22 cellular contexts compared by ENCODE assay signal in the genomic region with DNA sequence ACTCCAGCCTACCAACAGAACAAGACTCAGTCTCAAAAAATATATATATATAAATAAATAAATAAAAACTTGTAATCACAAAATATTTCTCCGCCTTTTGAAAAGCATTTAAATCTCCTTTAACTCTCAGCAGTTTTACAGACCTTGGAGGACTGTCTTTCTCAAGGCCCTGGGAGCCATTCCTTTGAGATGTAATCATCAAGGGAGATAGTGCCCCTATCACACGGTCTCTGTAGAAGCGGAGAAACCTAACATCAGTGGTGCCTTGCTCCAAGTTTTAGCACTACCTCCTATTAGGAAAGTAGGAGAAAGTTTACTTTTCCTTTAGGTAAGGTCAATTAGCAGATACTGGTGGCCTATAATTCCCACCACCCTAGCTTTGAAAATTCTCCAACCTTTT.
"Had no signal": no experiment of that assay in that cellular context is flagged by ENCODE, and none has a peak within 500 bp of the region (broad histone marks: within the 10 kb centered on the region; RNA-seq: fewer than 3 reads in every experiment).

No MANE protein-coding gene starts in this region.

- H3K27me3 ChIP-seq: foreskin keratinocyte, neural progenitor cell, right atrium auricular region, upper lobe of left lung had no signal

- H3K4me3 Mint-ChIP-seq: activated CD4-positive, alpha-beta T cell treated with anti-CD3 and anti-CD28 coated beads, Interleukin-2, amount 10 ng/mL, durations not matched to agents 7 days and 5 days; activated CD8-positive, alpha-beta T cell treated with anti-CD3 and anti-CD28 coated beads, Interleukin-2, amount 10 ng/mL, durations not matched to agents 7 days and 5 days; activated naive CD8-positive, alpha-beta T cell; endodermal cell; naive thymus-derived CD4-positive, alpha-beta T cell; neural progenitor cell; T-cell; T-helper 2 cell treated with Interferon-gamma antibody and Interleukin-4, amounts not matched to agents 5 μg/mL and 100 μg/mL, for 36 hours had no signal

- DNase-seq: activated CD4-positive, alpha-beta T cell treated with anti-CD3 and anti-CD28 coated beads, Interleukin-2, amount 10 ng/mL, durations not matched to agents 7 days and 5 days; activated CD4-positive, CD25-positive, alpha-beta regulatory T cell treated with anti-CD3 and anti-CD28 coated beads, Interleukin-2, amount 50 U/mL, for 72 hours; activated CD8-positive, alpha-beta T cell treated with anti-CD3 and anti-CD28 coated beads, Interleukin-2, amount 10 ng/mL, durations not matched to agents 7 days and 5 days; activated T-cell treated with anti-CD3 and anti-CD28 coated beads, Interleukin-2, amount 50 U/mL, for 1 hour; amniotic stem cell; cerebellar nuclear complex; cortex of kidney; endodermal cell; foreskin keratinocyte; lower lobe of right lung; naive thymus-derived CD4-positive, alpha-beta T cell; stimulated activated CD4-positive, alpha-beta T cell treated with anti-CD3 and anti-CD28 coated beads, Interleukin-4, amount 100 ng/mL, for 24 hours; stimulated activated naive CD4-positive, alpha-beta T cell treated with Interleukin-2 at 50 U/mL for 16 hours; T-cell; upper lobe of left lung; WERI-Rb-1 had no signal

- H3K4me3 ChIP-seq: lower lobe of right lung, neural progenitor cell, right atrium auricular region, thoracic aorta, upper lobe of left lung had no signal

- H2AFZ ChIP-seq: neural progenitor cell had no signal

- H3K4me1 ChIP-seq: neural progenitor cell, right atrium auricular region had no signal

- H3K4me2 ChIP-seq: neural progenitor cell had no signal

- ATAC-seq: activated CD8-positive, alpha-beta T cell treated with anti-CD3 and anti-CD28 coated beads, Interleukin-2, amount 10 ng/mL, durations not matched to agents 7 days and 5 days; foreskin keratinocyte; left lobe of liver; lower lobe of right lung; naive thymus-derived CD4-positive, alpha-beta T cell; T-cell had no signal

- H3K27ac ChIP-seq: foreskin keratinocyte, lower lobe of right lung, neural progenitor cell, right atrium auricular region, thoracic aorta, upper lobe of left lung, WERI-Rb-1 had no signal

- H3K9me3 ChIP-seq: lower lobe of right lung, right atrium auricular region, thoracic aorta, upper lobe of left lung had no signal

- H3K9ac ChIP-seq: neural progenitor cell had no signal

- H3K4me1 Mint-ChIP-seq: neural progenitor cell had no signal

- H3K36me3 ChIP-seq: neural progenitor cell, thoracic aorta had no signal

- H3K9me3 Mint-ChIP-seq: endodermal cell, neural progenitor cell, T-cell had no signal

- H3K27ac Mint-ChIP-seq: activated CD4-positive, alpha-beta T cell treated with anti-CD3 and anti-CD28 coated beads, Interleukin-2, amount 10 ng/mL, durations not matched to agents 7 days and 5 days; activated CD8-positive, alpha-beta T cell treated with anti-CD3 and anti-CD28 coated beads, Interleukin-2, amount 10 ng/mL, durations not matched to agents 7 days and 5 days; activated naive CD8-positive, alpha-beta T cell; endodermal cell; neural progenitor cell; T-cell; T-helper 2 cell treated with Interferon-gamma antibody and Interleukin-4, amounts not matched to agents 5 μg/mL and 100 μg/mL, for 36 hours had no signal

- H3K27me3 Mint-ChIP-seq: activated CD4-positive, alpha-beta T cell treated with anti-CD3 and anti-CD28 coated beads, Interleukin-2, amount 10 ng/mL, durations not matched to agents 7 days and 5 days; activated naive CD8-positive, alpha-beta T cell; naive thymus-derived CD4-positive, alpha-beta T cell; T-cell had no signal
